In the genomic region with DNA sequence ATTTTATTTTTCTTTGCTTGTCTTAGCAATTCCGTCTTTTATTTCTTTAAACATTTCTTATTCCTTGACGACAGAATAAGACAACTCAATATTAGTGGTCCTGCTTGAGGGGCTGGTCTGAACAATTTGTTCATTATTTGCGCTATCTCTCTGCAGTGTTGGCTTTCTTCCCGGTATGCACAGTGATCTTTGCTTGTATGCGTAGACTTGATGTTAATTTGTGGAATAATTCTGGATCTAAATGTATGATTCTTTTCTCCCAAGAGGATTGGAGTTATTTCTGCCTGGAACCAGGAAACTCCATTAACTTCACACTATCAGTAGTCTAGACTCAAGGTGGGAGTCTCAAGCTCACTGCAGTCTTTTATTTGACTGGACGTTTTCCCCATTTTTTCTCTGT, we compare ENCODE assay signal across 1 cellular context.
TF ChIP-seq lines count a peak whose summit lies in the region.

No MANE protein-coding gene starts in this region.

TF ChIP-seq in SK-N-SH, 30 proteins besides CTCF, POLR2A, EP300 and RAD21 (continued from another document):
- no peak for TF ChIP-seq GATA2 (CRISPR knock-in tag; IDR thresholded peaks at IDR 0.05)
- TF ChIP-seq GABPA (IDR thresholded peaks at IDR 0.05; ENCODE audit: low read depth), result no peak
